In genomic region chr19:43534305-43534612, GRCh38 we compare ENCODE assay signal across 2 cellular contexts.
TF ChIP-seq lines count a peak whose summit lies in the region.

No MANE protein-coding gene starts in this region.

TF ChIP-seq in SK-N-SH, 30 proteins besides CTCF, POLR2A, EP300 and RAD21 (continued from another document):
- TF ChIP-seq REST (IDR thresholded peaks at IDR 0.05; ENCODE audit: low read depth, low read length) (no peak), SIN3A (IDR thresholded peaks at IDR 0.05; ENCODE audit: borderline replicate concordance, low read depth, low read length) (no peak), FOSL2 (IDR thresholded peaks at IDR 0.05; ENCODE audit: borderline replicate concordance, low read depth) (no peak), USF2 (IDR thresholded peaks at IDR 0.05; ENCODE audit: borderline replicate concordance, low read depth, low read length) (no peak), FOXJ3 (CRISPR knock-in tag; IDR thresholded peaks at IDR 0.05) (no peak), RFX5 (IDR thresholded peaks at IDR 0.05; ENCODE audit: low read length) (no peak), ELF1 (IDR thresholded peaks at IDR 0.05) (no peak), MEF2A (IDR thresholded peaks at IDR 0.05; ENCODE audit: borderline replicate concordance, low read depth) (no peak), NFIC (IDR thresholded peaks at IDR 0.05; ENCODE audit: borderline replicate concordance) (no peak), CHD2 (IDR thresholded peaks at IDR 0.05; ENCODE audit: low read length, partially characterized antibody) (no peak), TEAD4 (IDR thresholded peaks at IDR 0.05; ENCODE audit: borderline replicate concordance, insufficient read depth) (no peak), YY1 (IDR thresholded peaks at IDR 0.05; ENCODE audit: low read depth) (no peak), ZBTB33 (IDR thresholded peaks at IDR 0.05; ENCODE audit: borderline replicate concordance, low read depth) (no peak), GABPA (IDR thresholded peaks at IDR 0.05; ENCODE audit: low read depth) (no peak)
TF ChIP-seq in SK-N-SH: peak in this region for 0.

TF ChIP-seq in SK-N-SH treated with all-trans-retinoic acid at 6 μM for 48 hours, 23 proteins besides CTCF, POLR2A, EP300 and RAD21 (continued from another document):
- no peak for TF ChIP-seq TSHZ2 (CRISPR knock-in tag; IDR thresholded peaks at IDR 0.05)
